Comparison of ENCODE assay signal across 8 cellular contexts in the genomic region with DNA sequence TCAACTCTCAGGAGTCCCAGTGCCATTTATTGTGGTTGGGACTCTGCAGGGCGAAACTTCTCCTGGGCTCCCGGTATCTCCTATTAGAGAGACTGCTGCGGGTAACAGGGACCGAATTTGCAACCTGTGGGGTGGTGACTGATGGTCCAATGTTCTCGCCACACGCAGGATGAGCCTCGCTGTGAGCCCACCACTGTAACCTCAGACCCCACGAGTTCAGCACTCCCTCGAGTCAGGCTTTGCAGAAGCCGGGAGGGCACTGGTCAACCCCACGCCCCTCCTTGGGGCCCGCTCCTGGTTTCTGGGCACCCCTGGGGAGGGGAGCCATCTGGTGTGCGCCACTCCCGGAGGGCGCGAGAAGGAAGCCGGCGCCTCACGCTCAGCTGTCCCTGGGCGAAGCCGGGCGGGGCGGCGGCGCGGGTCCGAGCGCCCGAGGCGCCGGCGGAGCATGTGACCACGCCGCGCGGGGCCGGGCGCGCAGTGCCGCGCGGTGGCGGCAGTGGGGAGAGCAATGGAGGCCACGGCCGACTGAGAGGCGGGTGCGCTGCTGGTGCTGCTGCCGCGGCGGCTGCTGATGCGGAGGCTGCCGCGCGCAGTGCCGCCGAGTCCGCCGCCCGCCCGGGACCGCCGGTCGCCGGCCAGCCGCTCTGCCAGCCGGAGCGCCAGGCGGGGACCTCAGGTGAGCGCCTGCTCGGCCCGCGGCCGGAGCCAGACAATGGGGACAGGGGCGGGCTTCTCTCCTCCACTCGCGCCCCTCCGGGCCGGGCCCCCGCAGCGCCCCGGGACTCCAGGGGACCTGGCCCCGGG.
DNase-seq lines count a peak whose midpoint lies in the region; ATAC-seq, FAIRE-seq and TF ChIP-seq lines count a peak whose summit lies in the region.

No MANE protein-coding gene starts in this region.

- ATAC-seq in HG02763 (IDR thresholded peaks at IDR 0.05; ENCODE audit: unreplicated experiment) (peak; percentile 93), T-helper 17 cell (peak; percentile 89)

- FAIRE-seq in GM12892 (lab: Jason Lieb, UNC) = peak; percentile 97

- H3K9me3 ChIP-seq in T-helper 17 cell (ENCODE audit: control insufficient read depth, low read length, poor library complexity, severe bottlenecking) = no peaks in the 10 kb centered on the region

- DNase-seq in A172 (ENCODE audit: low spot score) (peak; percentile 27), GM12892 (ENCODE audit: insufficient read length) (peak; percentile 65), NCI-H1092 (lab: John Stamatoyannopoulos, UW) (peak; percentile 55), T-helper 17 cell (no peak), cerebellum (ENCODE audit: low spot score) (peak; percentile 66), kidney tubule cell (ENCODE audit: low spot score) (peak; percentile 69)
- DNase-seq in stimulated activated CD4-positive, alpha-beta T cell treated with anti-CD3 and anti-CD28 coated beads, Interleukin-15, amount 100 ng/mL, for 48 hours (ENCODE audit: low read depth in 2 of 2) = peak; percentile 26 to 32

- H3K27me3 Mint-ChIP-seq in T-helper 17 cell = peaks cover 41% of the 10 kb centered on the region

- H3K27ac Mint-ChIP-seq in T-helper 17 cell = no peak overlapping the region

- H3K4me1 Mint-ChIP-seq in T-helper 17 cell = peaks cover 10% of the 10 kb centered on the region

- peak overlapping the region; percentile 75 for H3K4me3 Mint-ChIP-seq in T-helper 17 cell

- no peak for TF ChIP-seq POLR2A in GM12892 (IDR thresholded peaks at IDR 0.05; ENCODE audit: low read depth, low read length)

- no peaks in the 10 kb centered on the region for H3K36me3 Mint-ChIP-seq in T-helper 17 cell (ENCODE audit: low read depth)

Comparison
In these comparisons a context has a peak if more than half of its experiments do, and no peak if none do; other contexts are left out.
1. DNase-seq: peak in A172 (single experiment), GM12892 (single experiment), NCI-H1092 (single experiment), cerebellum (single experiment), kidney tubule cell (single experiment) and stimulated activated CD4-positive, alpha-beta T cell treated with anti-CD3 and anti-CD28 coated beads, Interleukin-15, amount 100 ng/mL, for 48 hours (2 of 2); none in T-helper 17 cell (0 of 3).